ENCODE assay signal across 1 cellular context in genomic region chr16:23518435-23518891, GRCh38.
A peak's percentile ranks its signal among the peaks of the same experiment; 100 is the strongest.
TF ChIP-seq lines count a peak whose summit lies in the region.

No MANE protein-coding gene starts in this region.

TF ChIP-seq in GM12878, 131 proteins besides CTCF, POLR2A, EP300 and RAD21 (continued from another document):
- TF ChIP-seq E2F8 (IDR thresholded peaks at IDR 0.05; ENCODE audit: low read depth, partially characterized antibody), result no peak
- 0 out of 2 replicates have a peak, but pooled peaks have one; percentile 18 for TF ChIP-seq IKZF1 (conservative IDR thresholded peaks at IDR 0.05)
- no peak for TF ChIP-seq E2F4 (IDR thresholded peaks at IDR 0.05; ENCODE audit: low read depth, low read length)
- no peak for TF ChIP-seq KAT2A (conservative IDR thresholded peaks at IDR 0.05; ENCODE audit: control insufficient read depth, low read depth, low read length)
- TF ChIP-seq MLLT1 (IDR thresholded peaks at IDR 0.05), result no peak
- TF ChIP-seq BCL11A (IDR thresholded peaks at IDR 0.05; ENCODE audit: low read depth, low read length), result no peak
- no peak for TF ChIP-seq HDAC6 (IDR thresholded peaks at IDR 0.05; ENCODE audit: unreplicated experiment)
- TF ChIP-seq MEF2B (IDR thresholded peaks at IDR 0.05; ENCODE audit: partially characterized antibody, poor library complexity, severe bottlenecking), result no peak
- TF ChIP-seq EED (IDR thresholded peaks at IDR 0.05; ENCODE audit: low read depth), result peak; percentile 42
- TF ChIP-seq HCFC1 (IDR thresholded peaks at IDR 0.05; ENCODE audit: low read length), result no peak
- TF ChIP-seq MAX (IDR thresholded peaks at IDR 0.05; ENCODE audit: low read depth, low read length), result no peak
- no peak for TF ChIP-seq IRF5 (IDR thresholded peaks at IDR 0.05; ENCODE audit: borderline replicate concordance)
- no peak for TF ChIP-seq NFXL1 (IDR thresholded peaks at IDR 0.05; ENCODE audit: borderline replicate concordance)
- peak; percentile 89 for TF ChIP-seq SKIL (IDR thresholded peaks at IDR 0.05; ENCODE audit: low read depth, poor library complexity, severe bottlenecking)
- TF ChIP-seq TAF1 (IDR thresholded peaks at IDR 0.05; ENCODE audit: borderline replicate concordance, low read depth, low read length), result no peak
- no peak for TF ChIP-seq WRNIP1 (IDR thresholded peaks at IDR 0.05; ENCODE audit: borderline replicate concordance, low read depth, low read length)
- no peak for TF ChIP-seq PAX5 (IDR thresholded peaks at IDR 0.05; ENCODE audit: borderline replicate concordance, low read depth, low read length)
- no peak for TF ChIP-seq SREBF1 (IDR thresholded peaks at IDR 0.05; ENCODE audit: low read length)
- no peak for TF ChIP-seq NFIC (IDR thresholded peaks at IDR 0.05; ENCODE audit: low read depth, low read length)
- TF ChIP-seq HDAC2 (IDR thresholded peaks at IDR 0.05), result no peak
- TF ChIP-seq SMAD1 (IDR thresholded peaks at IDR 0.05; ENCODE audit: low read depth, partially characterized antibody), result peak; percentile 96
- TF ChIP-seq BMI1 (IDR thresholded peaks at IDR 0.05; ENCODE audit: borderline replicate concordance), result no peak
- TF ChIP-seq NR2C2 (IDR thresholded peaks at IDR 0.05; ENCODE audit: borderline replicate concordance, control insufficient read depth, insufficient read length, low read depth), result no peak
- no peak for TF ChIP-seq MEF2A (IDR thresholded peaks at IDR 0.05; ENCODE audit: insufficient read depth, low read depth, low read length)
- TF ChIP-seq IKZF2 (IDR thresholded peaks at IDR 0.05), result peak in 1 of 2 experiments; percentile 52; a peak in 1 of 4 replicates
- no peak for TF ChIP-seq NBN (IDR thresholded peaks at IDR 0.05)
- TF ChIP-seq MYC (IDR thresholded peaks at IDR 0.05; ENCODE audit: insufficient read depth, insufficient read length, insufficient replicate concordance, low read length, severe bottlenecking), result no peak
- TF ChIP-seq NRF1 (conservative IDR thresholded peaks at IDR 0.05; ENCODE audit: low read depth, low read length), result no peak
- TF ChIP-seq ZNF592 (IDR thresholded peaks at IDR 0.05), result no peak
- no peak for TF ChIP-seq LARP7 (IDR thresholded peaks at IDR 0.05)
- TF ChIP-seq CHD4 (IDR thresholded peaks at IDR 0.05), result no peak
- no peak for TF ChIP-seq SIX5 (IDR thresholded peaks at IDR 0.05; ENCODE audit: low read depth, low read length, severe bottlenecking)
- TF ChIP-seq RAD51 (IDR thresholded peaks at IDR 0.05), result no peak
